In genomic region chr12:109996483-109996853, GRCh38 we compare ENCODE assay signal across 8 cellular contexts. TPM values are rescaled to one million over a fixed set of nuclear protein-coding genes. Genes with fewer than 3 reads are reported as not detected.
DNase-seq lines count a peak whose midpoint lies in the region; ATAC-seq, FAIRE-seq and TF ChIP-seq lines count a peak whose summit lies in the region.

No MANE protein-coding gene starts in this region.

- peaks cover 8% of the 10 kb centered on the region; the same call in 1 of the 2 replicates for H4K20me1 ChIP-seq in PC-3 (ENCODE audit: low read length)

- no peak overlapping the region for H2BK5ac ChIP-seq in neuronal stem cell (ENCODE audit: low read length)

- no peak overlapping the region for H2BK15ac ChIP-seq in neuronal stem cell (ENCODE audit: low read length)

- peak overlapping the region; percentile 83 for H3K27ac Mint-ChIP-seq in CD4-positive, alpha-beta T cell
- peak overlapping the region; percentile 93 for H3K27ac Mint-ChIP-seq in endothelial cell (ENCODE audit: unreplicated experiment)

- DNase-seq in CD4-positive, alpha-beta T cell, result no peak
- no peak for DNase-seq in PC-3
- no peak for DNase-seq in endothelial cell (ENCODE audit: low spot score)
- DNase-seq in neuronal stem cell (ENCODE audit: low spot score), result no peak
- no peak for DNase-seq in AG08396 (ENCODE audit: low spot score)
- no peak for DNase-seq in GM19239 (ENCODE audit: insufficient read length, low spot score)
- no peak for DNase-seq in NCI-H146 (lab: John Stamatoyannopoulos, UW)
- DNase-seq in ecto neural progenitor cell (ENCODE audit: low spot score), result no peak

- H3K4me3 ChIP-seq in PC-3 (ENCODE audit: low read length) (peak overlapping the region; percentile 96), neuronal stem cell (ENCODE audit: low read length in 2 of 2) (peak overlapping the region in 1 of 2 donors; percentile 69)

- no peak overlapping the region for H4K91ac ChIP-seq in neuronal stem cell (ENCODE audit: low read depth, low read length, poor library complexity)

- peaks cover 72% of the 10 kb centered on the region for H3K4me1 Mint-ChIP-seq in CD4-positive, alpha-beta T cell (ENCODE audit: low read depth)
- peaks cover 47% of the 10 kb centered on the region for H3K4me1 Mint-ChIP-seq in endothelial cell (ENCODE audit: unreplicated experiment)

- H3F3A ChIP-seq in PC-3 (ENCODE audit: low read length, unreplicated experiment), result peaks cover 6% of the 10 kb centered on the region

- H3K27me3 ChIP-seq in CD4-positive, alpha-beta T cell (ENCODE audit: control insufficient read depth, insufficient read depth, low read length), result no peaks in the 10 kb centered on the region
- no peaks in the 10 kb centered on the region for H3K27me3 ChIP-seq in PC-3 (ENCODE audit: low read length)
- H3K27me3 ChIP-seq in neuronal stem cell (ENCODE audit: control insufficient read depth in 3 of 3, insufficient read depth in 3 of 3, low read depth in 1 of 3, low read length in 3 of 3), result peaks cover 0 to 9% (median 0%) of the 10 kb centered on the region in 3 experiments

- H3K18ac ChIP-seq in neuronal stem cell (ENCODE audit: low read length), result no peak overlapping the region

- H3K9me3 Mint-ChIP-seq in CD4-positive, alpha-beta T cell, result no peaks in the 10 kb centered on the region
- H3K9me3 Mint-ChIP-seq in endothelial cell (ENCODE audit: unreplicated experiment), result no peaks in the 10 kb centered on the region

- no peaks in the 10 kb centered on the region for H3K9me3 ChIP-seq in CD4-positive, alpha-beta T cell (ENCODE audit: control insufficient read depth, low read length)
- no peaks in the 10 kb centered on the region for H3K9me3 ChIP-seq in PC-3 (ENCODE audit: low read length)
- no peaks in the 10 kb centered on the region for H3K9me3 ChIP-seq in neuronal stem cell (replicated peaks in 1 of 2; ENCODE audit: control insufficient read depth in 2 of 2, insufficient read depth in 1 of 2, low read depth in 1 of 2, low read length in 2 of 2)

- H2BK120ac ChIP-seq in neuronal stem cell (ENCODE audit: low read depth, low read length), result no peak overlapping the region

- no peaks in the 10 kb centered on the region for H3K9me2 ChIP-seq in PC-3 (replicated peaks; ENCODE audit: low read length)

- H3K4me3 Mint-ChIP-seq in CD4-positive, alpha-beta T cell, result peak overlapping the region; percentile 97
- H3K4me3 Mint-ChIP-seq in endothelial cell (ENCODE audit: unreplicated experiment), result peak overlapping the region; percentile 90

- peak overlapping the region; percentile 92 for H3K27ac ChIP-seq in CD4-positive, alpha-beta T cell (ENCODE audit: low read depth, low read length)
- H3K27ac ChIP-seq in PC-3 (ENCODE audit: low read length) (no peak overlapping the region), neuronal stem cell (replicated peaks; ENCODE audit: low read length) (no peak overlapping the region)

- peaks cover 2% of the 10 kb centered on the region for H3K79me1 ChIP-seq in neuronal stem cell (ENCODE audit: low read depth, low read length)

- TF ChIP-seq CTCF in CD4-positive, alpha-beta T cell (IDR thresholded peaks at IDR 0.05), result no peak
- TF ChIP-seq CTCF in PC-3 (conservative IDR thresholded peaks at IDR 0.05; ENCODE audit: low read depth, low read length), result no peak
- TF ChIP-seq CTCF in endothelial cell (IDR thresholded peaks at IDR 0.05; ENCODE audit: unreplicated experiment), result no peak

- H3K4me2 ChIP-seq in PC-3 (ENCODE audit: low read length) (peak overlapping the region; percentile 96), neuronal stem cell (ENCODE audit: insufficient read depth, low read length, poor library complexity, severe bottlenecking) (peak overlapping the region; percentile 92)

- H3K36me3 ChIP-seq in PC-3 (ENCODE audit: low read depth, low read length), result no peaks in the 10 kb centered on the region
- peaks cover 1 to 4% of the 10 kb centered on the region in 2 donors for H3K36me3 ChIP-seq in neuronal stem cell (replicated peaks in 1 of 2; ENCODE audit: control insufficient read depth in 2 of 2, insufficient read depth in 2 of 2, low read length in 2 of 2)

- no CpG with 5 or more reads among the region's 2 CpGs for WGBS in neuronal stem cell (ENCODE audit: extremely low coverage in 2 of 2, insufficient read length in 2 of 2, insufficient replicate concordance in 1 of 2), 2 donors

- no peak overlapping the region for H3K23ac ChIP-seq in neuronal stem cell (ENCODE audit: low read depth, low read length, poor library complexity)

- H2AK5ac ChIP-seq in neuronal stem cell (ENCODE audit: low read depth, low read length), result no peak overlapping the region

- H2BK12ac ChIP-seq in neuronal stem cell (ENCODE audit: low read length), result no peak overlapping the region

- no peak for ATAC-seq in CD4-positive, alpha-beta T cell (ENCODE audit: poor library complexity)
- ATAC-seq in PC-3, result no peak

- H4K8ac ChIP-seq in neuronal stem cell (ENCODE audit: low read depth, low read length), result no peak overlapping the region

- peak overlapping the region; percentile 99 for H2AFZ ChIP-seq in PC-3 (ENCODE audit: low read length)
- peak overlapping the region; percentile 86 for H2AFZ ChIP-seq in neuronal stem cell (ENCODE audit: low read length)

- CTCF ChIA-PET in CD4-positive, alpha-beta T cell (lab: Charles Lee), result no interaction called here
- CTCF ChIA-PET in PC-3 (lab: Charles Lee), result no interaction called here

- H3K36me3 Mint-ChIP-seq in CD4-positive, alpha-beta T cell (ENCODE audit: low read depth), result peaks cover 31% of the 10 kb centered on the region
- peaks cover 22% of the 10 kb centered on the region for H3K36me3 Mint-ChIP-seq in endothelial cell (ENCODE audit: low read depth, unreplicated experiment)

- intact Hi-C loops in CD4-positive, alpha-beta T cell (cut with DNase I, micrococcal nuclease), result loop anchor here (1.0 to 10.0 kb wide), 8 partner anchors 19 to 746 kb away; partner anchors contain the start of genes ANAPC7 (in 1 of the 2), FAM222A (in 1 of the 2), GLTP (in 1 of the 2) and MMAB (in 1 of the 2)
- intact Hi-C loops in PC-3 (cut with micrococcal nuclease), result no loop called here

- peaks cover 61% of the 10 kb centered on the region for H3K79me2 ChIP-seq in PC-3 (ENCODE audit: low read length)

- no peak for FAIRE-seq in GM19239 (lab: Jason Lieb, UNC)

- H3K4ac ChIP-seq in neuronal stem cell (ENCODE audit: low read length), result no peak overlapping the region

- H3K14ac ChIP-seq in neuronal stem cell (ENCODE audit: low read length), result no peak overlapping the region

- H3K27me3 Mint-ChIP-seq in CD4-positive, alpha-beta T cell, result no peaks in the 10 kb centered on the region
- peaks cover 14% of the 10 kb centered on the region for H3K27me3 Mint-ChIP-seq in endothelial cell (ENCODE audit: unreplicated experiment)

- peaks cover 33% of the 10 kb centered on the region for H3K4me1 ChIP-seq in PC-3 (ENCODE audit: insufficient read depth, low read length)
- peaks cover 11 to 18% of the 10 kb centered on the region in 2 donors for H3K4me1 ChIP-seq in neuronal stem cell (ENCODE audit: control insufficient read depth in 2 of 2, insufficient read depth in 1 of 2, low read depth in 1 of 2, low read length in 2 of 2)

- BruUV-seq in PC-3 (replicated peaks; lab: Mats Ljungman, UMichigan), result no TSS peak

- POLR2A ChIA-PET in CD4-positive, alpha-beta T cell (lab: Charles Lee), result interaction anchor here (0.6 to 1.0 kb wide), 2 partner anchors 29 to 96 kb away, joined by 3 to 4 read pairs; partner anchors contain the start of gene TCHP
- POLR2A ChIA-PET in PC-3 (lab: Charles Lee; ENCODE audit: unreplicated experiment), result no interaction called here

- H3K9ac ChIP-seq in PC-3 (ENCODE audit: low read length), result peak overlapping the region; percentile 79
- H3K9ac ChIP-seq in neuronal stem cell (ENCODE audit: low read depth, low read length, poor library complexity), result no peak overlapping the region

RNA-seq across cellular contexts. Expression of gene GIT2, which starts 0.3 kb away (rescaled TPM):
- total RNA-seq in CD4-positive, alpha-beta T cell, result 10 to 100 TPM; 68.6 to 70.7 TPM
- total RNA-seq in PC-3 (2014; rRNA removed), result 24.6 and 26.8 TPM in 2 replicates
- total RNA-seq in endothelial cell (ENCODE audit: unreplicated experiment), result 89.1 TPM
- 13.3 TPM for polyA plus RNA-seq in neuronal stem cell (2013, experiment 1 of 2)
- 13.8 TPM for polyA plus RNA-seq in neuronal stem cell (2013, experiment 2 of 2)

RNA-seq across cellular contexts. Expression of gene ANKRD13A, which starts 2.8 kb away (rescaled TPM):
- 10 to 100 TPM; 51.6 to 52.3 TPM for total RNA-seq in CD4-positive, alpha-beta T cell
- total RNA-seq in PC-3 (2014; rRNA removed) (117 and 118 TPM in 2 replicates), endothelial cell (ENCODE audit: unreplicated experiment) (55.4 TPM)
- polyA plus RNA-seq in neuronal stem cell (2013, experiment 1 of 2), result 12.9 TPM
- polyA plus RNA-seq in neuronal stem cell (2013, experiment 2 of 2), result 13.6 TPM

RNA-seq across cellular contexts. Expression of gene C12orf76, which starts 51.9 kb away (rescaled TPM):
- 10 to 100 TPM in 1 of 2 experiments, 1 to 10 TPM in 1; 9.8 to 12.6 TPM for total RNA-seq in CD4-positive, alpha-beta T cell
- total RNA-seq in PC-3 (2014; rRNA removed) (5.5 and 6.7 TPM in 2 replicates), endothelial cell (ENCODE audit: unreplicated experiment) (21.9 TPM)
- 42.5 TPM for polyA plus RNA-seq in neuronal stem cell (2013, experiment 1 of 2)
- polyA plus RNA-seq in neuronal stem cell (2013, experiment 2 of 2), result 43.2 TPM
